In genomic region chr19:38182536-38183210, GRCh38 we compare ENCODE assay signal across 2 cellular contexts.
TF ChIP-seq lines count a peak whose summit lies in the region.

No MANE protein-coding gene starts in this region.

TF ChIP-seq in GM23338, 12 proteins besides CTCF, POLR2A, EP300 and RAD21:
- TF ChIP-seq ZNF462 (CRISPR knock-in tag; IDR thresholded peaks at IDR 0.05) (no peak), ZNF114 (CRISPR knock-in tag; IDR thresholded peaks at IDR 0.05) (no peak), ZNF331 (CRISPR knock-in tag; IDR thresholded peaks at IDR 0.05; ENCODE audit: low read depth) (no peak), NANOG (IDR thresholded peaks at IDR 0.05; ENCODE audit: borderline replicate concordance) (no peak), STAT1 (IDR thresholded peaks at IDR 0.05; ENCODE audit: unreplicated experiment) (no peak), CREB1 (CRISPR knock-in tag; IDR thresholded peaks at IDR 0.05; ENCODE audit: low read depth) (no peak), EZH2 (IDR thresholded peaks at IDR 0.05; ENCODE audit: low read depth, unreplicated experiment) (no peak), ETS1 (IDR thresholded peaks at IDR 0.05) (no peak), JUNB (IDR thresholded peaks at IDR 0.05; ENCODE audit: unreplicated experiment) (no peak), POLR2AphosphoS5 (IDR thresholded peaks at IDR 0.05; ENCODE audit: low read depth) (no peak), EZH2phosphoT487 (IDR thresholded peaks at IDR 0.05; ENCODE audit: unreplicated experiment) (no peak), REST (IDR thresholded peaks at IDR 0.05; ENCODE audit: unreplicated experiment) (no peak)

TF ChIP-seq in H1, 55 proteins besides CTCF, POLR2A, EP300 and RAD21:
- TF ChIP-seq ATF2 (IDR thresholded peaks at IDR 0.05; ENCODE audit: low read length) (no peak), HDAC6 (IDR thresholded peaks at IDR 0.05; ENCODE audit: low read depth, low read length) (no peak), ASH2L (IDR thresholded peaks at IDR 0.05; ENCODE audit: low read length) (no peak), ZNF274 (IDR thresholded peaks at IDR 0.05; ENCODE audit: borderline replicate concordance, extremely low read depth, low read length) (no peak), RFX5 (IDR thresholded peaks at IDR 0.05; ENCODE audit: borderline replicate concordance, low read depth, low read length) (no peak), USF2 (IDR thresholded peaks at IDR 0.05; ENCODE audit: low read length) (no peak), NANOG (IDR thresholded peaks at IDR 0.05; ENCODE audit: insufficient read depth, low read depth, low read length, poor library complexity, severe bottlenecking) (no peak), EGR1 (IDR thresholded peaks at IDR 0.05; ENCODE audit: borderline replicate concordance, low read depth, low read length) (no peak), SUZ12 (IDR thresholded peaks at IDR 0.05; ENCODE audit: low read length) (no peak), SIX5 (IDR thresholded peaks at IDR 0.05; ENCODE audit: low read depth, low read length) (no peak), TCF12 (IDR thresholded peaks at IDR 0.05; ENCODE audit: low read depth, low read length) (no peak), TEAD4 (IDR thresholded peaks at IDR 0.05; ENCODE audit: low read depth, low read length) (no peak), JUN (IDR thresholded peaks at IDR 0.05; ENCODE audit: low read depth, low read length) (no peak)
TF ChIP-seq in H1: peak in this region for 0.
